30 cellular contexts compared by ENCODE assay signal in genomic region chr19:44813331-44814131, GRCh38. TPM values are rescaled to one million over a fixed set of nuclear protein-coding genes. Genes with fewer than 3 reads are reported as not detected.
A peak's percentile ranks its signal among the peaks of the same experiment; 100 is the strongest.
DNase-seq lines count a peak whose midpoint lies in the region; ATAC-seq, FAIRE-seq and TF ChIP-seq lines count a peak whose summit lies in the region.
"Had no signal": no experiment of that assay in that cellular context is flagged by ENCODE, and none has a peak within 500 bp of the region (broad histone marks: within the 10 kb centered on the region; RNA-seq: fewer than 3 reads in every experiment).

No MANE protein-coding gene starts in this region.

- no peak for FAIRE-seq in kidney (lab: Jason Lieb, UNC)
- FAIRE-seq: urothelium cell line had no signal

- H3K4me1 ChIP-seq in kidney (ENCODE audit: control insufficient read depth in 1 of 2, insufficient read depth in 1 of 2, low read depth in 1 of 2, low read length in 2 of 2) (peaks cover 4 to 21% of the 10 kb centered on the region in 2 donors), stomach (peaks cover 8 to 26% (median 20%) of the 10 kb centered on the region in 4 donors), gastroesophageal sphincter (peaks cover 0 to 31% (median 13%) of the 10 kb centered on the region in 3 donors)

- DNase-seq in activated naive CD8-positive, alpha-beta T cell treated with anti-CD3 and anti-CD28 coated beads, Interleukin-2, amount 50 U/mL, for 24 hours: no peak
- DNase-seq in activated naive CD8-positive, alpha-beta T cell treated with anti-CD3 and anti-CD28 coated beads for 36 hours: no peak
- DNase-seq in astrocyte of the spinal cord (ENCODE audit: low read depth, low spot score): no peak
- DNase-seq in kidney: peak; percentile 83
- DNase-seq in progenitor cell of endocrine pancreas (ENCODE audit: low spot score, unreplicated experiment): no peak
- no peak for DNase-seq in stomach
- DNase-seq: activated B cell treated with CpG ODN at 0.5 μM for 24 hours; activated naive CD4-positive, alpha-beta T cell treated with anti-CD3 and anti-CD28 coated beads, Interleukin-2, amount 50 U/mL, for 16 hours; aorta; CD8-positive, alpha-beta T cell; central memory CD4-positive, alpha-beta T cell; DMS 273 treated with DMSO at 0.1 percent for 48 hours; GM23248; lower lobe of right lung; NCI-H1092; NCI-H1930; NCI-H226; OCI-M1; T-helper 9 cell had no signal

- H3K27ac ChIP-seq in kidney (ENCODE audit: low read depth in 2 of 2, low read length in 2 of 2) (peak overlapping the region in 1 of 2 donors; percentile 4), stomach (no peak overlapping the region), gastroesophageal sphincter (no peak overlapping the region)
- H3K27ac ChIP-seq: GM23248, hepatocyte, HL-60, lower lobe of right lung, neutrophil had no signal

- TF ChIP-seq CTCF in astrocyte of the spinal cord (IDR thresholded peaks at IDR 0.05; ENCODE audit: low read depth, low read length) (peak; percentile 8), kidney (IDR thresholded peaks at IDR 0.05; ENCODE audit: borderline replicate concordance, extremely low read depth, insufficient read depth) (no peak), progenitor cell of endocrine pancreas (IDR thresholded peaks at IDR 0.05; ENCODE audit: unreplicated experiment) (no peak), stomach (IDR thresholded peaks at IDR 0.05) (no peak), gastroesophageal sphincter (IDR thresholded peaks at IDR 0.05) (no peak)

- H3K4me3 Mint-ChIP-seq in activated naive CD8-positive, alpha-beta T cell treated with anti-CD3 and anti-CD28 coated beads, Interleukin-2, amount 50 U/mL, for 24 hours: peak overlapping the region; percentile 17
- no peak overlapping the region for H3K4me3 Mint-ChIP-seq in activated naive CD8-positive, alpha-beta T cell treated with anti-CD3 and anti-CD28 coated beads for 36 hours
- H3K4me3 Mint-ChIP-seq in progenitor cell of endocrine pancreas (ENCODE audit: low read depth): no peak overlapping the region
- H3K4me3 Mint-ChIP-seq: activated B cell treated with CpG ODN at 0.5 μM for 24 hours; activated T-helper 1 cell treated with anti-CD3 and anti-CD28 coated beads, Interleukin-12 subunit alpha, Interleukin-12 subunit beta, Interleukin-2, Interleukin-4 antibody, amounts not matched to agents 30 ng/mL and 10 ng/mL and 1 ng/mL, durations not matched to agents 14 hours and 24 hours and 36 hours; CD8-positive, alpha-beta T cell had no signal

- no peaks in the 10 kb centered on the region for H3K9me3 ChIP-seq in kidney (ENCODE audit: control insufficient read depth in 1 of 2, low read length in 2 of 2)
- no peaks in the 10 kb centered on the region for H3K9me3 ChIP-seq in stomach
- no peaks in the 10 kb centered on the region for H3K9me3 ChIP-seq in gastroesophageal sphincter
- H3K9me3 ChIP-seq: lower lobe of right lung, neutrophil had no signal

- H3K4me1 Mint-ChIP-seq in activated naive CD8-positive, alpha-beta T cell treated with anti-CD3 and anti-CD28 coated beads, Interleukin-2, amount 50 U/mL, for 24 hours: no peaks in the 10 kb centered on the region
- H3K4me1 Mint-ChIP-seq in activated naive CD8-positive, alpha-beta T cell treated with anti-CD3 and anti-CD28 coated beads for 36 hours: peaks cover 4% of the 10 kb centered on the region
- H3K4me1 Mint-ChIP-seq in progenitor cell of endocrine pancreas (ENCODE audit: low read depth): peaks cover 24% of the 10 kb centered on the region

- TF ChIP-seq POLR2A in stomach (IDR thresholded peaks at IDR 0.05): no peak
- TF ChIP-seq POLR2A in gastroesophageal sphincter (IDR thresholded peaks at IDR 0.05): no peak

- H3K9me3 Mint-ChIP-seq in activated naive CD8-positive, alpha-beta T cell treated with anti-CD3 and anti-CD28 coated beads, Interleukin-2, amount 50 U/mL, for 24 hours: no peaks in the 10 kb centered on the region
- H3K9me3 Mint-ChIP-seq in activated naive CD8-positive, alpha-beta T cell treated with anti-CD3 and anti-CD28 coated beads for 36 hours: no peaks in the 10 kb centered on the region
- H3K9me3 Mint-ChIP-seq in progenitor cell of endocrine pancreas (ENCODE audit: low read depth): no peaks in the 10 kb centered on the region
- H3K9me3 Mint-ChIP-seq: activated B cell treated with CpG ODN at 0.5 μM for 24 hours; activated T-helper 1 cell treated with anti-CD3 and anti-CD28 coated beads, Interleukin-12 subunit alpha, Interleukin-12 subunit beta, Interleukin-2, Interleukin-4 antibody, amounts not matched to agents 30 ng/mL and 10 ng/mL and 1 ng/mL, durations not matched to agents 14 hours and 24 hours and 36 hours; CD8-positive, alpha-beta T cell had no signal

- 84 to 89% (median 86%) methylated on average over 18 to 29 of the region's 29 CpGs for WGBS in stomach, 5 donors
- WGBS in gastroesophageal sphincter (ENCODE audit: low coverage in 1 of 2), 2 donors: 50 to 76% methylated on average over 2 to 15 of the region's 29 CpGs

- H3K27ac Mint-ChIP-seq in activated naive CD8-positive, alpha-beta T cell treated with anti-CD3 and anti-CD28 coated beads, Interleukin-2, amount 50 U/mL, for 24 hours: no peak overlapping the region
- H3K27ac Mint-ChIP-seq in activated naive CD8-positive, alpha-beta T cell treated with anti-CD3 and anti-CD28 coated beads for 36 hours: no peak overlapping the region
- peak overlapping the region; percentile 62 for H3K27ac Mint-ChIP-seq in progenitor cell of endocrine pancreas
- H3K27ac Mint-ChIP-seq: activated B cell treated with CpG ODN at 0.5 μM for 24 hours; activated T-helper 1 cell treated with anti-CD3 and anti-CD28 coated beads, Interleukin-12 subunit alpha, Interleukin-12 subunit beta, Interleukin-2, Interleukin-4 antibody, amounts not matched to agents 30 ng/mL and 10 ng/mL and 1 ng/mL, durations not matched to agents 14 hours and 24 hours and 36 hours; CD8-positive, alpha-beta T cell had no signal

- H3K4me3 ChIP-seq in astrocyte of the spinal cord (ENCODE audit: low read depth, low read length): no peak overlapping the region
- H3K4me3 ChIP-seq in kidney (ENCODE audit: low read length in 2 of 2): no peak overlapping the region
- no peak overlapping the region for H3K4me3 ChIP-seq in stomach
- H3K4me3 ChIP-seq in gastroesophageal sphincter: no peak overlapping the region
- H3K4me3 ChIP-seq: GM23248, hepatocyte, lower lobe of right lung had no signal

- H3K9ac ChIP-seq in kidney (ENCODE audit: low read length in 2 of 2): no peak overlapping the region
- H3K9ac ChIP-seq: GM23248 had no signal

- ATAC-seq in activated naive CD8-positive, alpha-beta T cell treated with anti-CD3 and anti-CD28 coated beads, Interleukin-2, amount 50 U/mL, for 24 hours: no peak
- ATAC-seq in GM18861 (IDR thresholded peaks at IDR 0.05; ENCODE audit: unreplicated experiment) (no peak), gastroesophageal sphincter (no peak)
- ATAC-seq: CD8-positive, alpha-beta T cell; lower lobe of right lung; Right ventricle myocardium inferior had no signal

- in situ Hi-C loops in astrocyte of the spinal cord (cut with HindIII; ENCODE audit: low sequenced_read_pairs): no loop called here

- TF ChIP-seq EP300 in stomach (IDR thresholded peaks at IDR 0.05) (no peak), gastroesophageal sphincter (IDR thresholded peaks at IDR 0.05) (no peak)

- intact Hi-C loops in kidney (cut with DNase I): no loop called here
- intact Hi-C loops in stomach (cut with DNase I; ENCODE audit: low total_unique reads): no loop called here

- H3K27me3 Mint-ChIP-seq in activated naive CD8-positive, alpha-beta T cell treated with anti-CD3 and anti-CD28 coated beads, Interleukin-2, amount 50 U/mL, for 24 hours: peaks cover 17% of the 10 kb centered on the region
- H3K27me3 Mint-ChIP-seq in activated naive CD8-positive, alpha-beta T cell treated with anti-CD3 and anti-CD28 coated beads for 36 hours: peaks cover 31% of the 10 kb centered on the region
- H3K27me3 Mint-ChIP-seq in progenitor cell of endocrine pancreas: no peaks in the 10 kb centered on the region

- peaks cover 6 to 17% of the 10 kb centered on the region in 2 donors for H3K36me3 ChIP-seq in kidney (ENCODE audit: control insufficient read depth in 1 of 2, insufficient read depth in 2 of 2, low read length in 2 of 2)
- peaks cover 0 to 36% (median 25%) of the 10 kb centered on the region in 4 donors for H3K36me3 ChIP-seq in stomach
- H3K36me3 ChIP-seq in gastroesophageal sphincter: peaks cover 0 to 36% of the 10 kb centered on the region in 2 donors
- H3K36me3 ChIP-seq: neutrophil had no signal

- peaks cover 0 to 7% (median 0%) of the 10 kb centered on the region in 3 donors for H3K27me3 ChIP-seq in stomach
- no peaks in the 10 kb centered on the region for H3K27me3 ChIP-seq in gastroesophageal sphincter
- H3K27me3 ChIP-seq: hepatocyte had no signal

- no peaks in the 10 kb centered on the region for H3K36me3 Mint-ChIP-seq in activated naive CD8-positive, alpha-beta T cell treated with anti-CD3 and anti-CD28 coated beads, Interleukin-2, amount 50 U/mL, for 24 hours (ENCODE audit: low read depth)
- no peaks in the 10 kb centered on the region for H3K36me3 Mint-ChIP-seq in activated naive CD8-positive, alpha-beta T cell treated with anti-CD3 and anti-CD28 coated beads for 36 hours
- H3K36me3 Mint-ChIP-seq in progenitor cell of endocrine pancreas (ENCODE audit: insufficient read depth): peaks cover 34% of the 10 kb centered on the region
- H3K36me3 Mint-ChIP-seq: CD8-positive, alpha-beta T cell had no signal

RNA-seq across cellular contexts. Expression of gene BCAM, which starts 4.6 kb away (rescaled TPM):
- total RNA-seq in activated naive CD8-positive, alpha-beta T cell treated with anti-CD3 and anti-CD28 coated beads for 36 hours: not detected
- total RNA-seq in kidney (748 TPM), progenitor cell of endocrine pancreas (197 and 211 TPM in 2 replicates), stomach (100 to 1,000 TPM in 2 of 5 donors, 10 to 100 TPM in 3; 31.9 to 265 (median 76.8) TPM), gastroesophageal sphincter (10 to 100 TPM; 24.1 to 52.7 (median 36.9) TPM)
- polyA plus RNA-seq in kidney (ENCODE audit: insufficient read depth, low read depth, low replicate concordance) (671 TPM), stomach (10 to 100 TPM in 2 of 3 donors, 1 to 10 TPM in 1; 7.3 to 38.7 (median 20.5) TPM)
- total RNA-seq: activated B cell treated with CpG ODN at 0.5 μM for 24 hours; activated T-helper 1 cell treated with anti-CD3 and anti-CD28 coated beads, Interleukin-12 subunit alpha, Interleukin-12 subunit beta, Interleukin-2, Interleukin-4 antibody, amounts not matched to agents 30 ng/mL and 10 ng/mL and 1 ng/mL, durations not matched to agents 14 hours and 24 hours and 36 hours; CD8-positive, alpha-beta T cell had no signal

RNA-seq across cellular contexts. Expression of gene NECTIN2, which starts 32.6 kb away (rescaled TPM):
- total RNA-seq in activated naive CD8-positive, alpha-beta T cell treated with anti-CD3 and anti-CD28 coated beads for 36 hours: under 1 TPM; 0.43 to 0.60 TPM
- 110 TPM for total RNA-seq in kidney
- 111 TPM for polyA plus RNA-seq in kidney (ENCODE audit: insufficient read depth, low read depth, low replicate concordance)
- total RNA-seq in progenitor cell of endocrine pancreas: 201 and 203 TPM in 2 replicates
- total RNA-seq in stomach: 100 to 1,000 TPM in 3 of 5 donors, 10 to 100 TPM in 1, 1 to 10 TPM in 1; 1.8 to 160 (median 101) TPM
- polyA plus RNA-seq in stomach: 10 to 100 TPM; 44.0 to 90.6 (median 47.2) TPM
- 10 to 100 TPM; 27.6 to 47.8 (median 41.6) TPM for total RNA-seq in gastroesophageal sphincter

RNA-seq across cellular contexts. Expression of gene CBLC, which starts 35.8 kb away (rescaled TPM):
- total RNA-seq in activated naive CD8-positive, alpha-beta T cell treated with anti-CD3 and anti-CD28 coated beads for 36 hours: not detected
- total RNA-seq in kidney (11.5 TPM), progenitor cell of endocrine pancreas (15.4 and 16.2 TPM in 2 replicates), stomach (100 to 1,000 TPM in 1 of 5 donors, 10 to 100 TPM in 4; 13.2 to 178 (median 57.2) TPM), gastroesophageal sphincter (1 to 10 TPM in 1 of 4 donors, under 1 TPM in 1, not detected in 2; 0.93 to 1.0 TPM)
- polyA plus RNA-seq in kidney (ENCODE audit: insufficient read depth, low read depth, low replicate concordance) (8.2 TPM), stomach (10 to 100 TPM; 23.3 to 50.9 (median 27.4) TPM)
- total RNA-seq: A172; activated B cell treated with CpG ODN at 0.5 μM for 24 hours; activated T-helper 1 cell treated with anti-CD3 and anti-CD28 coated beads, Interleukin-12 subunit alpha, Interleukin-12 subunit beta, Interleukin-2, Interleukin-4 antibody, amounts not matched to agents 30 ng/mL and 10 ng/mL and 1 ng/mL, durations not matched to agents 14 hours and 24 hours and 36 hours; aorta; CD8-positive, alpha-beta T cell; GM23248; Right ventricle myocardium inferior; skeletal muscle tissue; subcutaneous adipose tissue had no signal
- polyA plus RNA-seq: GM23248 had no signal

Comparison
In these comparisons a context has a peak if more than half of its experiments do, and no peak if none do; other contexts are left out.
1. RNA of gene BCAM, which starts 4.6 kb away (total RNA-seq): 748 TPM in kidney (single experiment), 197 to 211 TPM in progenitor cell of endocrine pancreas, 31.9 to 265 TPM in stomach and 24.1 to 52.7 TPM in gastroesophageal sphincter; not detected in activated naive CD8-positive, alpha-beta T cell treated with anti-CD3 and anti-CD28 coated beads for 36 hours; every median in the first group is over 10 times any median in the second.